ENCODE assay signal across 13 cellular contexts in the genomic region with DNA sequence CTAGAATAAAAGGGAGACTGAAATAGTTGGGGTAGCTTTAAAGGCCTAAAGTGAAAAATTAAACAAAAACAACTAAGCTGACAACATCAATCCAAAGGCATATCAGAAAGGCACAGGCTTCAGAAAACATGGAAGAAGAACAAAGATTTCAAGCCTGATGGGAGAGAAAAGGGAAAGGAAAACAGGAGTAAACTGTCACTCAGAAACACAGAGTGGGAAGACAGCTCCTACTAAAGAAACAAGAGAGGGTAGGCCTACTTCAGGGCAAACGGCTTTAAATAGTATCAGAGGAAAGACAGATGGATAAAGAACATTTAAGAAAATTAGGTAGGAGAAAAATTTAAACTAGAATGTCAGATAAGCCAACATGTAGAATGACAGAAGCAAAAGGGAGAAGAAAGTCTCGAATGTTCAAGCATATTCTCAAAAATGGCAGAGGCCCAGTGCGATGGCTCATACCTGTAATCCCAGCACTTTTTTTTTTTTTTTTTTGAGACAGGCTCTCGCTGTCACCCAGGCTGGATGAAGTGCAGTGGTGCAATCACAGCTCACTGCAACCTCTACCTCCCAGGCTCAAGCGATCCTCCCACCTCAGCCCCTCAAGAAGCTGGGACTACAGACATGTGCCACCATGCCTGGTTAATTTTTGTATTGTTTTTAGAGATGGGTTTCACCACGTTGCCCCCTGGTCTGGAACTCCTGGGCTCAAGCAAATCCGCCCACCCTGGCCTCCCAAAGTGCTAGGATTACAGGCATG. TPM values are rescaled to one million over a fixed set of nuclear protein-coding genes. Genes with fewer than 3 reads are reported as not detected.
A peak's percentile ranks its signal among the peaks of the same experiment; 100 is the strongest.
DNase-seq lines count a peak whose midpoint lies in the region; ATAC-seq and TF ChIP-seq lines count a peak whose summit lies in the region.
"Had no signal": no experiment of that assay in that cellular context is flagged by ENCODE, and none has a peak within 500 bp of the region (broad histone marks: within the 10 kb centered on the region; RNA-seq: fewer than 3 reads in every experiment).

No MANE protein-coding gene starts in this region.

- peak overlapping the region; percentile 56; the same call in 1 of the 2 replicates for H3K4me2 ChIP-seq in IMR-90 (ENCODE audit: low read depth, low read length)

- no peak overlapping the region for H3K4me3 ChIP-seq in CD8-positive, alpha-beta memory T cell (ENCODE audit: low read length)
- no peak overlapping the region for H3K4me3 ChIP-seq in IMR-90 (ENCODE audit: insufficient read depth, low read depth, low read length)
- H3K4me3 ChIP-seq: thyroid gland had no signal

- no peak overlapping the region for H2BK15ac ChIP-seq in IMR-90 (ENCODE audit: low read depth, low read length)

- no peak overlapping the region for H2BK5ac ChIP-seq in IMR-90 (ENCODE audit: low read depth, low read length, poor library complexity, severe bottlenecking)

- no peak overlapping the region for H3K27ac Mint-ChIP-seq in CD8-positive, alpha-beta memory T cell
- H3K27ac Mint-ChIP-seq in progenitor cell of endocrine pancreas: peak overlapping the region; percentile 8
- no peak overlapping the region for H3K27ac Mint-ChIP-seq in activated T-helper 2 cell treated with anti-CD3 and anti-CD28 coated beads, Interferon-gamma antibody, Interleukin-2, Interleukin-4, amounts not matched to agents 10 μg/mL and 5 μg/mL and 100 μg/mL, durations not matched to agents 14 hours and 24 hours and 36 hours
- H3K27ac Mint-ChIP-seq: activated CD8-positive, alpha-beta T cell treated with anti-CD3 and anti-CD28 coated beads, Interleukin-2, amount 10 ng/mL, durations not matched to agents 7 days and 5 days; immature natural killer cell had no signal

- no peaks in the 10 kb centered on the region for H3K27me3 Mint-ChIP-seq in CD8-positive, alpha-beta memory T cell
- no peaks in the 10 kb centered on the region for H3K27me3 Mint-ChIP-seq in progenitor cell of endocrine pancreas
- H3K27me3 Mint-ChIP-seq in activated T-helper 2 cell treated with anti-CD3 and anti-CD28 coated beads, Interferon-gamma antibody, Interleukin-2, Interleukin-4, amounts not matched to agents 10 μg/mL and 5 μg/mL and 100 μg/mL, durations not matched to agents 14 hours and 24 hours and 36 hours (ENCODE audit: low read depth): no peaks in the 10 kb centered on the region

- in situ Hi-C loops in IMR-90 (cut with MboI; ENCODE audit: low sequenced_read_pairs): no loop called here

- H3K4me1 ChIP-seq in CD8-positive, alpha-beta memory T cell (ENCODE audit: insufficient read depth, low read length): peaks cover 59% of the 10 kb centered on the region
- H3K4me1 ChIP-seq in IMR-90 (ENCODE audit: control insufficient read depth, insufficient read depth, low read length) (peaks cover 11% of the 10 kb centered on the region), foreskin keratinocyte (peaks cover 20% of the 10 kb centered on the region)

- no peak overlapping the region for H2BK20ac ChIP-seq in IMR-90 (ENCODE audit: low read depth, low read length)

- H3K9ac ChIP-seq in IMR-90 (ENCODE audit: low read depth, low read length): no peak overlapping the region

- H4K91ac ChIP-seq in IMR-90 (ENCODE audit: insufficient read depth, low read depth, low read length): no peak overlapping the region

- no peak overlapping the region for H3K23ac ChIP-seq in IMR-90 (ENCODE audit: low read depth, low read length)

- POLR2A ChIA-PET in CD8-positive, alpha-beta memory T cell (lab: Charles Lee): no interaction called here
- POLR2A ChIA-PET in IMR-90 (lab: Charles Lee; ENCODE audit: unreplicated experiment): no interaction called here

- H3K27me3 ChIP-seq in CD8-positive, alpha-beta memory T cell (ENCODE audit: insufficient read depth, low read length, poor library complexity, severe bottlenecking): no peaks in the 10 kb centered on the region
- no peaks in the 10 kb centered on the region for H3K27me3 ChIP-seq in IMR-90 (ENCODE audit: control insufficient read depth, insufficient read depth, low read length)
- H3K27me3 ChIP-seq in foreskin keratinocyte: no peaks in the 10 kb centered on the region
- H3K27me3 ChIP-seq: thyroid gland had no signal

- no peak overlapping the region for H3K14ac ChIP-seq in IMR-90 (replicated peaks; ENCODE audit: low read depth, low read length)

- no peak overlapping the region for H3K56ac ChIP-seq in IMR-90 (ENCODE audit: extremely low read depth, insufficient read depth, low read length)

- H2AFZ ChIP-seq in IMR-90 (replicated peaks; ENCODE audit: low read length, poor library complexity): no peak overlapping the region

- no peak for TF ChIP-seq POLR2A in IMR-90 (IDR thresholded peaks at IDR 0.05; ENCODE audit: low read depth, low read length)

- BruUV-seq in IMR-90 (replicated peaks; lab: Mats Ljungman, UMichigan): no TSS peak

- dilution Hi-C loops in IMR-90 (cut with HindIII; ENCODE audit: low sequenced_read_pairs, unreplicated experiment): no loop called here

- 100% methylated on average over 1 of the region's 7 CpGs; no CpG with 5 or more reads in 1 of the 2 experiments for whole genome bisulfite sequencing in IMR-90 (ENCODE audit: extremely low coverage in 2 of 2, insufficient read length in 1 of 2), 2 experiments

- H3K9me1 ChIP-seq in IMR-90 (ENCODE audit: insufficient read depth, low read length): peaks cover 12% of the 10 kb centered on the region

- H3K9me3 Mint-ChIP-seq in CD8-positive, alpha-beta memory T cell: no peaks in the 10 kb centered on the region
- no peaks in the 10 kb centered on the region for H3K9me3 Mint-ChIP-seq in progenitor cell of endocrine pancreas (ENCODE audit: low read depth)
- H3K9me3 Mint-ChIP-seq in activated T-helper 2 cell treated with anti-CD3 and anti-CD28 coated beads, Interferon-gamma antibody, Interleukin-2, Interleukin-4, amounts not matched to agents 10 μg/mL and 5 μg/mL and 100 μg/mL, durations not matched to agents 14 hours and 24 hours and 36 hours: no peaks in the 10 kb centered on the region
- H3K9me3 Mint-ChIP-seq: immature natural killer cell had no signal

- H3K36me3 ChIP-seq in CD8-positive, alpha-beta memory T cell (ENCODE audit: insufficient read depth, low read length): no peaks in the 10 kb centered on the region
- H3K36me3 ChIP-seq in IMR-90 (ENCODE audit: control insufficient read depth, insufficient read depth, low read length): peaks cover 2% of the 10 kb centered on the region; the same call in 1 of the 2 replicates
- H3K36me3 ChIP-seq: thyroid gland had no signal

- H3K4me1 Mint-ChIP-seq in CD8-positive, alpha-beta memory T cell: peaks cover 62 to 72% (median 71%) of the 10 kb centered on the region in 3 donors
- peaks cover 24% of the 10 kb centered on the region for H3K4me1 Mint-ChIP-seq in progenitor cell of endocrine pancreas (ENCODE audit: low read depth)
- peaks cover 55% of the 10 kb centered on the region for H3K4me1 Mint-ChIP-seq in activated T-helper 2 cell treated with anti-CD3 and anti-CD28 coated beads, Interferon-gamma antibody, Interleukin-2, Interleukin-4, amounts not matched to agents 10 μg/mL and 5 μg/mL and 100 μg/mL, durations not matched to agents 14 hours and 24 hours and 36 hours (ENCODE audit: low read depth)

- TF ChIP-seq RAD21 in IMR-90 (IDR thresholded peaks at IDR 0.05; ENCODE audit: low read length): no peak

- no peak overlapping the region for H2AK5ac ChIP-seq in IMR-90 (ENCODE audit: low read depth, low read length)

- H3K4me3 Mint-ChIP-seq in CD8-positive, alpha-beta memory T cell: peak overlapping the region in 6 of 7 donors; percentile 2 to 46 (median 28)
- no peak overlapping the region for H3K4me3 Mint-ChIP-seq in progenitor cell of endocrine pancreas (ENCODE audit: low read depth)
- no peak overlapping the region for H3K4me3 Mint-ChIP-seq in activated T-helper 2 cell treated with anti-CD3 and anti-CD28 coated beads, Interferon-gamma antibody, Interleukin-2, Interleukin-4, amounts not matched to agents 10 μg/mL and 5 μg/mL and 100 μg/mL, durations not matched to agents 14 hours and 24 hours and 36 hours (ENCODE audit: low read depth)
- H3K4me3 Mint-ChIP-seq: activated CD8-positive, alpha-beta T cell treated with anti-CD3 and anti-CD28 coated beads, Interleukin-2, amount 10 ng/mL, durations not matched to agents 7 days and 5 days had no signal

- ATAC-seq in IMR-90 (ENCODE audit: low read depth) (no peak), foreskin keratinocyte (peak; percentile 20)
- ATAC-seq: activated CD8-positive, alpha-beta T cell treated with anti-CD3 and anti-CD28 coated beads, Interleukin-2, amount 10 ng/mL, durations not matched to agents 7 days and 5 days had no signal

- H3K36me3 Mint-ChIP-seq in CD8-positive, alpha-beta memory T cell: peaks cover 4 to 34% (median 16%) of the 10 kb centered on the region in 3 donors
- H3K36me3 Mint-ChIP-seq in progenitor cell of endocrine pancreas (ENCODE audit: insufficient read depth): peaks cover 4% of the 10 kb centered on the region
- peaks cover 51% of the 10 kb centered on the region for H3K36me3 Mint-ChIP-seq in activated T-helper 2 cell treated with anti-CD3 and anti-CD28 coated beads, Interferon-gamma antibody, Interleukin-2, Interleukin-4, amounts not matched to agents 10 μg/mL and 5 μg/mL and 100 μg/mL, durations not matched to agents 14 hours and 24 hours and 36 hours (ENCODE audit: low read depth)

- no peak for DNase-seq in CD8-positive, alpha-beta memory T cell
- DNase-seq in IMR-90 (no peak), foreskin keratinocyte (no peak), progenitor cell of endocrine pancreas (ENCODE audit: low spot score, unreplicated experiment) (no peak), posterior cingulate gyrus (no peak), NOMO-1 treated with DMSO at 0.1 percent for 48 hours (lab: John Stamatoyannopoulos, UW; ENCODE audit: unreplicated experiment) (no peak)
- no peak for DNase-seq in activated T-helper 2 cell treated with anti-CD3 and anti-CD28 coated beads, Interferon-gamma antibody, Interleukin-2, Interleukin-4, amounts not matched to agents 10 μg/mL and 5 μg/mL and 100 μg/mL, durations not matched to agents 14 hours and 24 hours and 36 hours (ENCODE audit: low spot score)
- DNase-seq: activated CD8-positive, alpha-beta T cell treated with anti-CD3 and anti-CD28 coated beads, Interleukin-2, amount 10 ng/mL, durations not matched to agents 7 days and 5 days; activated gamma-delta T cell; immature natural killer cell; NCI-H2171; stimulated activated CD4-positive, alpha-beta T cell treated with anti-CD3 and anti-CD28 coated beads, Interleukin-2, amount 100 ng/mL, for 24 hours had no signal

- H2BK120ac ChIP-seq in IMR-90 (ENCODE audit: low read depth, low read length): no peak overlapping the region

- no peak overlapping the region for H3K4ac ChIP-seq in IMR-90 (ENCODE audit: low read depth, low read length)

- H3K18ac ChIP-seq in IMR-90 (ENCODE audit: low read depth, low read length): no peak overlapping the region

- no peak overlapping the region for H3K27ac ChIP-seq in CD8-positive, alpha-beta memory T cell (ENCODE audit: low read depth, low read length)
- H3K27ac ChIP-seq in IMR-90 (ENCODE audit: insufficient read depth, low read length) (no peak overlapping the region), foreskin keratinocyte (no peak overlapping the region)
- H3K27ac ChIP-seq: thyroid gland had no signal

- no peaks in the 10 kb centered on the region for H3K9me3 ChIP-seq in CD8-positive, alpha-beta memory T cell (ENCODE audit: low read length)
- no peaks in the 10 kb centered on the region for H3K9me3 ChIP-seq in IMR-90 (ENCODE audit: control insufficient read depth, insufficient read depth, low read length)
- H3K9me3 ChIP-seq: thyroid gland had no signal

- 0 out of 4 replicates have a peak overlapping the region, but pooled peaks of 1 of the 2 experiments have one; percentile 8 for H4K8ac ChIP-seq in IMR-90 (ENCODE audit: low read depth in 2 of 2, low read length in 2 of 2)

- no peak overlapping the region for H4K5ac ChIP-seq in IMR-90 (ENCODE audit: low read depth, low read length)

- H3K79me1 ChIP-seq in IMR-90 (ENCODE audit: low read depth in 1 of 2, low read length in 2 of 2): peaks cover 0 to 69% of the 10 kb centered on the region in 2 experiments; a peak in 2 of 4 replicates

- CTCF ChIA-PET in CD8-positive, alpha-beta memory T cell (lab: Charles Lee): no interaction called here
- CTCF ChIA-PET in IMR-90 (lab: Yijun Ruan, JAX): no interaction called here

- H2AK9ac ChIP-seq in IMR-90 (replicated peaks; ENCODE audit: low read depth, low read length, poor library complexity): no peak overlapping the region

- H4K20me1 ChIP-seq in IMR-90 (ENCODE audit: insufficient read depth, low read length): peaks cover 82% of the 10 kb centered on the region

- TF ChIP-seq CTCF in IMR-90 (conservative IDR thresholded peaks at IDR 0.05; ENCODE audit: low read depth, low read length) (no peak), foreskin keratinocyte (conservative IDR thresholded peaks at IDR 0.05) (no peak), progenitor cell of endocrine pancreas (IDR thresholded peaks at IDR 0.05; ENCODE audit: unreplicated experiment) (no peak)

- intact Hi-C loops in IMR-90 (cut with micrococcal nuclease): loop anchor here (5.0 kb wide), 1 partner anchor 188 kb away; no protein-coding TSS in a partner anchor
- intact Hi-C loops in posterior cingulate gyrus (cut with DNase I): loop anchor here (5.0 kb wide), 1 partner anchor 37 kb away; no protein-coding TSS in a partner anchor
- intact Hi-C loops in activated T-helper 2 cell treated with anti-CD3 and anti-CD28 coated beads, Interferon-gamma antibody, Interleukin-2, Interleukin-4, amounts not matched to agents 10 μg/mL and 5 μg/mL and 100 μg/mL, durations not matched to agents 14 hours and 24 hours and 36 hours (cut with micrococcal nuclease): no loop called here

RNA-seq across cellular contexts. Expression of a gene that starts 7.6 kb away (rescaled TPM):
- 10 to 100 TPM; 21.0 to 24.2 TPM for total RNA-seq in CD8-positive, alpha-beta memory T cell
- 30.9 TPM for polyA plus RNA-seq in CD8-positive, alpha-beta memory T cell
- total RNA-seq in IMR-90 (2012; rRNA removed) (26.9 and 66.4 TPM in 2 replicates), foreskin keratinocyte (18.6 and 19.5 TPM in 2 replicates), progenitor cell of endocrine pancreas (18.3 and 19.9 TPM in 2 replicates)
- polyA plus RNA-seq in IMR-90 (2012; rRNA removed) (18.1 and 25.7 TPM in 2 replicates), foreskin keratinocyte (4.0 and 4.4 TPM in 2 replicates)
- 5.9 and 11.1 TPM in 2 replicates for polyA plus RNA-seq in IMR-90 (2012; cell fraction: cytosol; rRNA removed)
- 7.3 and 10.0 TPM in 2 replicates for polyA plus RNA-seq in IMR-90 (2012; cell fraction: nucleus; rRNA removed; ENCODE audit: low replicate concordance)
- 20.2 and 24.4 TPM in 2 replicates for total RNA-seq in activated T-helper 2 cell treated with anti-CD3 and anti-CD28 coated beads, Interferon-gamma antibody, Interleukin-2, Interleukin-4, amounts not matched to agents 10 μg/mL and 5 μg/mL and 100 μg/mL, durations not matched to agents 14 hours and 24 hours and 36 hours

Comparison
In these comparisons a context has a peak if more than half of its experiments do, and no peak if none do; other contexts are left out.
1. H3K4me3 Mint-ChIP-seq: peak in CD8-positive, alpha-beta memory T cell (6 of 7); none in progenitor cell of endocrine pancreas (single experiment) and activated T-helper 2 cell treated with anti-CD3 and anti-CD28 coated beads, Interferon-gamma antibody, Interleukin-2, Interleukin-4, amounts not matched to agents 10 μg/mL and 5 μg/mL and 100 μg/mL, durations not matched to agents 14 hours and 24 hours and 36 hours (single experiment).